In the genomic region with DNA sequence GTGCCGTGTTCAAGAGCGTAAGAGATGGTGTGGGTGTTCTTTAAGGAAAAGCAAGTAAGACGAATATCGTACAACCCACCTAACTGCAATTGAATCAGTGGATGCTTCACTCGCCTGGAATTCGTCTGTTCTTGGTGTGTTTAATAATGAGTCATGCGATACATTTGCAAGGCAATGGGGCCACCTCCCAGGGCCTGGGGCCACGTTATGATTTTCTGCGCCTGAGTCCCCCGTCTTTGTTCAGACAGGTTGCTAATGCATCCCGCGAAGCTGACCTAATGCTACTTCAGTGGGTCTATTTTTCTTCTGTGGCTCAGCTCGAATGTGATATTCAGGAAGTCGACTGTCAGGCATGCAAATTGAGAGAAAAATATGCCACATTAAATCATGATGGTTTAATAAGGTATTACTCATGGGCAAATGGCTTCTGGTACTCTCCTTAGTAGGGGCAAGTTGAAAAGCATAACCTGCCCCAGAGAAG, we compare ENCODE assay signal across 12 cellular contexts. TPM values are rescaled to one million over a fixed set of nuclear protein-coding genes. Genes with fewer than 3 reads are reported as not detected.
DNase-seq lines count a peak whose midpoint lies in the region; ATAC-seq, FAIRE-seq and TF ChIP-seq lines count a peak whose summit lies in the region.
"Had no signal": no experiment of that assay in that cellular context is flagged by ENCODE, and none has a peak within 500 bp of the region (broad histone marks: within the 10 kb centered on the region; RNA-seq: fewer than 3 reads in every experiment).

No MANE protein-coding gene starts in this region.

- H4K20me1 ChIP-seq in smooth muscle cell (ENCODE audit: low read depth) (no peaks in the 10 kb centered on the region), HepG2 (ENCODE audit: insufficient read depth, low read length) (no peaks in the 10 kb centered on the region)

- DNase-seq in SJSA1 (ENCODE audit: low read depth in 1 of 2, low spot score in 2 of 2) (peak; percentile 77 to 78), fibroblast of the conjunctiva (ENCODE audit: low read depth) (peak; percentile 67), smooth muscle cell (lab: John Stamatoyannopoulos, UW; ENCODE audit: unreplicated experiment) (no peak), NCI-H82 (lab: John Stamatoyannopoulos, UW) (no peak), HepG2 (ENCODE audit: low spot score) (no peak), NCI-H524 treated with DMSO at 0.1 percent for 48 hours (lab: John Stamatoyannopoulos, UW) (no peak)
- DNase-seq: mucosa of descending colon, NCI-H187 had no signal

- H3K4me3 ChIP-seq in HEK293 (ENCODE audit: low read depth, low read length) (no peak overlapping the region; the same call in 1 of the 2 replicates), SJSA1 (no peak overlapping the region), smooth muscle cell (no peak overlapping the region), HepG2 (replicated peaks in 1 of 3; ENCODE audit: insufficient read depth in 1 of 3, low read depth in 2 of 3, low read length in 3 of 3) (no peak overlapping the region)
- H3K4me3 ChIP-seq: mucosa of descending colon had no signal

- BruUV-seq in HepG2 (replicated peaks; lab: Mats Ljungman, UMichigan) = no TSS peak

- no peak for FAIRE-seq in HepG2 (lab: Jason Lieb, UNC)
- FAIRE-seq: endometrium had no signal

- CTCF ChIA-PET in HEK293 (lab: Yijun Ruan, JAX) (no interaction called here), HepG2 (lab: Yijun Ruan, JAX; ENCODE audit: low intra/inter-chr PET ratio, low total read pairs) (no interaction called here)

- no peak for TF ChIP-seq POLR2A in HepG2 (IDR thresholded peaks at IDR 0.05; ENCODE audit: insufficient read depth in 1 of 2, low read depth in 2 of 2, low read length in 2 of 2)

- H3K9me3 ChIP-seq in HEK293 (ENCODE audit: control insufficient read depth, insufficient read depth, low read depth, low read length) (no peaks in the 10 kb centered on the region), SJSA1 (replicated peaks) (no peaks in the 10 kb centered on the region), smooth muscle cell (replicated peaks; ENCODE audit: low read depth) (no peaks in the 10 kb centered on the region), HepG2 (ENCODE audit: low read length) (no peaks in the 10 kb centered on the region)
- H3K9me3 ChIP-seq: mucosa of descending colon had no signal

- H3K9ac ChIP-seq in smooth muscle cell (ENCODE audit: low read depth) (peak overlapping the region; percentile 83), HepG2 (ENCODE audit: insufficient read depth, low read depth, low read length) (no peak overlapping the region)

- H3K36me3 ChIP-seq in HEK293 (ENCODE audit: control insufficient read depth in 2 of 2, insufficient read depth in 1 of 2, low read length in 2 of 2) (no peaks in the 10 kb centered on the region), SJSA1 (no peaks in the 10 kb centered on the region), smooth muscle cell (ENCODE audit: low read depth) (no peaks in the 10 kb centered on the region), HepG2 (replicated peaks in 1 of 2; ENCODE audit: control insufficient read depth in 1 of 2, insufficient read depth in 2 of 2, low read length in 2 of 2) (no peaks in the 10 kb centered on the region)

- intact Hi-C loops in HepG2 (cut with micrococcal nuclease; ENCODE audit: unreplicated experiment) = no loop called here

- in situ Hi-C loops in HepG2 (cut with HindIII; ENCODE audit: extremely low pct_ligation_motif_present, low pct_unique_long_range_greater_than_20kb) = no loop called here

- peak overlapping the region; percentile 63 for H3K4me2 ChIP-seq in smooth muscle cell
- H3K4me2 ChIP-seq in HepG2 (ENCODE audit: low read depth, low read length) = no peak overlapping the region

- H3K4me1 ChIP-seq in HEK293 (ENCODE audit: control insufficient read depth, insufficient read depth, low read length) (no peaks in the 10 kb centered on the region), SJSA1 (replicated peaks) (peaks cover 46% of the 10 kb centered on the region), smooth muscle cell (ENCODE audit: low read depth) (peaks cover 3% of the 10 kb centered on the region), HepG2 (ENCODE audit: insufficient read depth, low read length) (no peaks in the 10 kb centered on the region)

- 42% methylated on average over 14 of the region's 14 CpGs for WGBS in smooth muscle cell (ENCODE audit: low lambda C conversion rate)
- WGBS in HepG2 (ENCODE audit: low lambda C conversion rate) = no CpG with 5 or more reads among the region's 14 CpGs

- H3K79me2 ChIP-seq in smooth muscle cell (ENCODE audit: low read depth) (no peaks in the 10 kb centered on the region), HepG2 (ENCODE audit: insufficient read depth, low read length) (no peaks in the 10 kb centered on the region)

- no peak overlapping the region for H3K27ac ChIP-seq in HEK293 (ENCODE audit: extremely low read depth, low read depth, low read length)
- H3K27ac ChIP-seq in SJSA1 = peak overlapping the region; percentile 92
- peak overlapping the region; percentile 91 for H3K27ac ChIP-seq in smooth muscle cell (ENCODE audit: low read depth)
- no peak overlapping the region for H3K27ac ChIP-seq in HepG2 (ENCODE audit: extremely low read length, insufficient read depth, low read length)

- H2AFZ ChIP-seq in smooth muscle cell (ENCODE audit: low read depth) (no peak overlapping the region), HepG2 (ENCODE audit: low read length) (no peak overlapping the region)

- ATAC-seq in GM21825 (IDR thresholded peaks at IDR 0.05; ENCODE audit: unreplicated experiment) = no peak
- ATAC-seq in HepG2 = no peak
- ATAC-seq: mucosa of descending colon had no signal

- H3K27me3 ChIP-seq in SJSA1 (replicated peaks) (no peaks in the 10 kb centered on the region), smooth muscle cell (ENCODE audit: low read depth) (no peaks in the 10 kb centered on the region), HepG2 (ENCODE audit: control insufficient read depth in 1 of 2, insufficient read depth in 2 of 2, low read length in 2 of 2) (no peaks in the 10 kb centered on the region)

- TF ChIP-seq EP300 in HepG2 (IDR thresholded peaks at IDR 0.05; ENCODE audit: low read depth in 2 of 2, low read length in 2 of 2) = no peak
- TF ChIP-seq EP300 in HepG2 (CRISPR knock-in tag; IDR thresholded peaks at IDR 0.05; ENCODE audit: borderline replicate concordance) = no peak

- TF ChIP-seq CTCF in HEK293 (tag by site-specific recombination; IDR thresholded peaks at IDR 0.05) = no peak
- no peak for TF ChIP-seq CTCF in smooth muscle cell (IDR thresholded peaks at IDR 0.05; ENCODE audit: borderline replicate concordance, insufficient read depth, poor library complexity, severe bottlenecking)
- TF ChIP-seq CTCF in HepG2 (CRISPR knock-in tag; IDR thresholded peaks at IDR 0.05) = no peak

- POLR2A ChIA-PET in HEK293 (lab: Yijun Ruan, JAX) = interaction anchor here (0.6 kb wide), 1 partner anchor 411 kb away, joined by 3 read pairs; no protein-coding TSS in a partner anchor
- POLR2A ChIA-PET in HepG2 (lab: Yijun Ruan, JAX) = no interaction called here

- no peak for TF ChIP-seq RAD21 in HepG2 (CRISPR knock-in tag; IDR thresholded peaks at IDR 0.05)

- no peaks in the 10 kb centered on the region for H3F3A ChIP-seq in smooth muscle cell (ENCODE audit: low read depth)

TF ChIP-seq in HepG2, 621 proteins besides CTCF, POLR2A, EP300 and RAD21:
- no peak for TF ChIP-seq ZNF207 (IDR thresholded peaks at IDR 0.05; ENCODE audit: borderline replicate concordance)

RNA-seq across cellular contexts. Expression of gene MID1, which starts 14.3 kb away (rescaled TPM):
- total RNA-seq in SJSA1 (2014; rRNA removed; shearing (Covaris generic)) = 9.4 and 14.8 TPM in 2 replicates
- total RNA-seq in smooth muscle cell = 41.1 and 45.2 TPM in 2 replicates
- polyA plus RNA-seq in smooth muscle cell = 22.6 and 46.6 TPM in 2 replicates
- total RNA-seq in HepG2 (2016; rRNA removed; fragmentation: Illumina TruSeq; extraction: Trizol) = 0.86 and 1.2 TPM in 2 replicates
- 1.5 TPM in 2 replicates for total RNA-seq in HepG2 (2016; cell fraction: cytosol; rRNA removed; fragmentation: Illumina TruSeq; extraction: Trizol; ENCODE audit: low read depth)
- 1.00 and 1.2 TPM in 2 replicates for total RNA-seq in HepG2 (2016; cell fraction: insoluble cytoplasmic fraction; rRNA removed; fragmentation: Illumina TruSeq; extraction: Trizol)
- 1.4 and 1.7 TPM in 2 replicates for total RNA-seq in HepG2 (2016; cell fraction: membrane; rRNA removed; fragmentation: Illumina TruSeq; extraction: Trizol)
- total RNA-seq in HepG2 (2016; cell fraction: nucleus; rRNA removed; fragmentation: Illumina TruSeq; extraction: Trizol) = 1.4 TPM in 2 replicates
- polyA plus RNA-seq in HepG2 (2011; rRNA removed) = 1.1 and 1.2 TPM in 2 replicates
- 0.85 and 1.0 TPM in 2 replicates for polyA plus RNA-seq in HepG2 (2011; cell fraction: cytosol; rRNA removed)
- polyA plus RNA-seq in HepG2 (2011; cell fraction: nucleus; rRNA removed) = 2.2 and 2.4 TPM in 2 replicates
- 1.1 and 1.6 TPM in 2 replicates for polyA plus RNA-seq in HepG2 (2012)
- 0.11 and 0.16 TPM in 2 replicates for polyA plus RNA-seq in HepG2 (2016; cell fraction: cytosol; fragmentation: Illumina TruSeq; extraction: Trizol; ENCODE audit: low read depth)
- polyA plus RNA-seq in HepG2 (2016; cell fraction: insoluble cytoplasmic fraction; fragmentation: Illumina TruSeq; extraction: Trizol; ENCODE audit: low read depth) = 0.65 and 0.91 TPM in 2 replicates
- 0.37 and 0.44 TPM in 2 replicates for polyA plus RNA-seq in HepG2 (2016; cell fraction: membrane; fragmentation: Illumina TruSeq; extraction: Trizol; ENCODE audit: low read depth)
- polyA plus RNA-seq in HepG2 (2016; cell fraction: nucleus; fragmentation: Illumina TruSeq; extraction: Trizol; ENCODE audit: insufficient read depth, low read depth) = 1.5 and 2.3 TPM in 2 replicates
- 9.5 and 48.9 TPM in 2 replicates for polyA minus RNA-seq in HepG2 (2011; rRNA and poly(A)+ RNA removed; ENCODE audit: low replicate concordance)
- polyA minus RNA-seq in HepG2 (2011; cell fraction: cytosol; rRNA and poly(A)+ RNA removed) = 1.5 and 1.6 TPM in 2 replicates
- 2.5 and 2.6 TPM in 2 replicates for polyA minus RNA-seq in HepG2 (2011; cell fraction: nucleus; rRNA and poly(A)+ RNA removed)
- total RNA-seq: activated T-helper 1 cell treated with anti-CD3 and anti-CD28 coated beads, Interleukin-12 subunit alpha, Interleukin-12 subunit beta, Interleukin-2, Interleukin-4 antibody, amounts not matched to agents 30 ng/mL and 10 ng/mL and 1 ng/mL, durations not matched to agents 14 hours and 24 hours and 36 hours had no signal

Comparison
In these comparisons a context has a peak if more than half of its experiments do, and no peak if none do; other contexts are left out.
1. H3K27ac ChIP-seq: peak in SJSA1 (single experiment) and smooth muscle cell (single experiment); none in HEK293 (single experiment) and HepG2 (single experiment).
2. DNase-seq: peak in SJSA1 (2 of 2) and fibroblast of the conjunctiva (single experiment); none in smooth muscle cell (single experiment), NCI-H82 (single experiment), HepG2 (single experiment) and NCI-H524 treated with DMSO at 0.1 percent for 48 hours (single experiment).
3. Of the 63 proteins assayed by ChIP-seq in both HepG2 and HEK293: peak only in HepG2: none; only in HEK293: PATZ1, PRDM10, ZBTB21, ZNF335 and ZNF629; in both: none; in neither: 58.